ENCODE assay signal across 1 cellular context in the genomic region with DNA sequence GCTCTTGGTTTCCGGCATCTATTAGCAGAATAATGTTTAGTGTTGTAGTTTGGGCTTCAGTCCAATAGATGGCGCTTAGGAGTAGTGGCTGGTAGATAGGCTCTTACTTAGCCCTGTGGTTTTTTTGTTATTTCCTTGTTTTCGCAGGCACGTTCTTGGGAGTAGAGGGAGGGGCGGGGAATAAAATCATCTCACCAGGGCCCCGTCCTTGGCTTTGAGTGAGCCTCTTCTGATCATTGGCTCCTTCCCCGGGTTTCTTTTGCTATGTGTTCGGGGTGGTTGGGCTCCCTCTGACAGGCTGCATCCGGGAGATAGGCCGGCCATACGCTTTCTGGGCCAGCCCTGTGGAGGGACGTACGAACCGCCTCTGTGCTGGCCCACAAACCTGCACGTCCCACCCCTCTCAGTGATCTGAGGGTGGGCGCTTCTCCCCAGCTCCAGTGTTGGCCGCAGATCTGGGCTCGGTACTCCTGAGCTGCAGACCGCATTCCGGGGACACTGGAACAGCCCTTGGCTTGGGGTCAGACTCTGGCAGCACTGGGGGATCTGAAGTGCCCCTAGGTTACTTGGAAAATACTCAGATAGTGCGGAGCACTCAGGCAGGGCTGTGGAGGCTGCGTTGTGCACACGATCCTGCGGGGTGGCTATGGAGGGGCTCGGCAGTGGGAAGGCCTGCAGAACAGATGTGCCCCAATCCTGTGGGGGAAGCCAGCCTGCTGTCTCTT.
TF ChIP-seq lines count a peak whose summit lies in the region.

No MANE protein-coding gene starts in this region.

TF ChIP-seq in K562, 482 proteins besides CTCF, POLR2A, EP300 and RAD21 (continued from another document):
- TF ChIP-seq, protein P1, sequence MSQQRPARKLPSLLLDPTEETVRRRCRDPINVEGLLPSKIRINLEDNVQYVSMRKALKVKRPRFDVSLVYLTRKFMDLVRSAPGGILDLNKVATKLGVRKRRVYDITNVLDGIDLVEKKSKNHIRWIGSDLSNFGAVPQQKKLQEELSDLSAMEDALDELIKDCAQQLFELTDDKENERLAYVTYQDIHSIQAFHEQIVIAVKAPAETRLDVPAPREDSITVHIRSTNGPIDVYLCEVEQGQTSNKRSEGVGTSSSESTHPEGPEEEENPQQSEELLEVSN (IDR thresholded peaks at IDR 0.05; ENCODE audit: borderline replicate concordance in 1 of 2, extremely low read depth in 1 of 2, insufficient read depth in 1 of 2, insufficient read length in 1 of 2, low read depth in 1 of 2, low read length in 1 of 2, poor library complexity in 1 of 2, severe bottlenecking in 1 of 2), result no peak
